ENCODE assay signal across 27 cellular contexts in genomic region chr17:34869636-34870035, GRCh38.
"Had no signal": no experiment of that assay in that cellular context is flagged by ENCODE, and none has a peak within 500 bp of the region (broad histone marks: within the 10 kb centered on the region; RNA-seq: fewer than 3 reads in every experiment).

No MANE protein-coding gene starts in this region.

- H3K27me3 ChIP-seq: stomach, suprapubic skin, testis, thyroid gland, tibial artery, tibial nerve, transverse colon, upper lobe of left lung, upper lobe of right lung, uterus, vagina had no signal

- H3K27ac ChIP-seq: stomach, suprapubic skin, testis, thoracic aorta, thyroid gland, tibial artery, tibial nerve, transverse colon, upper lobe of left lung, upper lobe of right lung, uterus, vagina had no signal

- H3K4me3 ChIP-seq: stomach, suprapubic skin, testis, thoracic aorta, thyroid gland, tibial artery, tibial nerve, transverse colon, upper lobe of left lung, upper lobe of right lung, uterus, vagina had no signal

- DNase-seq: stimulated activated CD4-positive, alpha-beta T cell treated with anti-CD3 and anti-CD28 coated beads, Interleukin-2, amount 100 ng/mL, for 24 hours; stimulated activated CD4-positive, alpha-beta T cell treated with anti-CD3 and anti-CD28 coated beads, Interleukin-2, amount 100 ng/mL, for 48 hours; stimulated activated CD4-positive, alpha-beta T cell treated with anti-CD3 and anti-CD28 coated beads, Interleukin-4, amount 100 ng/mL, for 1 hour; stimulated activated CD4-positive, alpha-beta T cell treated with anti-CD3 and anti-CD28 coated beads, Interleukin-4, amount 100 ng/mL, for 24 hours; stimulated activated CD4-positive, alpha-beta T cell treated with anti-CD3 and anti-CD28 coated beads, Interleukin-4, amount 100 ng/mL, for 4 hours; stimulated activated CD8-positive, alpha-beta memory T cell treated with anti-CD3 and anti-CD28 coated beads, Interleukin-4, amount 100 ng/mL, for 48 hours; stimulated activated naive B cell treated with anti-CD40 and anti-IgM and Interleukin-4, amounts not matched to agents 10 μg/mL and 1 μg/mL and 100 μg/mL, for 72 hours; stimulated activated naive CD4-positive, alpha-beta T cell; stimulated activated naive CD4-positive, alpha-beta T cell treated with Interleukin-2 at 50 U/mL for 16 hours; stimulated activated naive CD8-positive, alpha-beta T cell treated with anti-CD3 and anti-CD28 coated beads, Interleukin-15, amount 100 ng/mL, for 72 hours; stimulated activated naive CD8-positive, alpha-beta T cell treated with anti-CD3 and anti-CD28 coated beads, Interleukin-15, Interleukin-2, amounts not matched to agents 100 U/mL and 50 U/mL, for 24 hours; stomach; substantia nigra; testis; thyroid gland; tibial artery; transverse colon; trophoblast cell; upper lobe of left lung; upper lobe of right lung; uterus had no signal

- H3K36me3 ChIP-seq: stomach, suprapubic skin, thoracic aorta, thyroid gland, tibial artery, tibial nerve, transverse colon, upper lobe of left lung, upper lobe of right lung, uterus, vagina had no signal

- ATAC-seq: stimulated activated effector memory CD8-positive, alpha-beta T cell treated with anti-CD3 and anti-CD28 coated beads, Interleukin-12 subunit alpha, Interleukin-12 subunit beta, amount 100 ng/mL, for 72 hours; stimulated activated memory B cell treated with anti-CD40 and anti-IgM and Interleukin-4, amounts not matched to agents 10 μg/mL and 1 μg/mL and 100 μg/mL, for 72 hours; stimulated activated naive B cell treated with anti-CD40 and anti-IgM and Interleukin-4, amounts not matched to agents 10 μg/mL and 1 μg/mL and 100 μg/mL, for 72 hours; stimulated activated naive CD8-positive, alpha-beta T cell treated with anti-CD3 and anti-CD28 coated beads, Interleukin-15, amount 100 ng/mL, for 72 hours; stimulated activated naive CD8-positive, alpha-beta T cell treated with anti-CD3 and anti-CD28 coated beads, Interleukin-15, Interleukin-2, amounts not matched to agents 100 U/mL and 50 U/mL, for 24 hours; upper lobe of right lung had no signal
